Comparison of ENCODE assay signal across 9 cellular contexts in the genomic region with DNA sequence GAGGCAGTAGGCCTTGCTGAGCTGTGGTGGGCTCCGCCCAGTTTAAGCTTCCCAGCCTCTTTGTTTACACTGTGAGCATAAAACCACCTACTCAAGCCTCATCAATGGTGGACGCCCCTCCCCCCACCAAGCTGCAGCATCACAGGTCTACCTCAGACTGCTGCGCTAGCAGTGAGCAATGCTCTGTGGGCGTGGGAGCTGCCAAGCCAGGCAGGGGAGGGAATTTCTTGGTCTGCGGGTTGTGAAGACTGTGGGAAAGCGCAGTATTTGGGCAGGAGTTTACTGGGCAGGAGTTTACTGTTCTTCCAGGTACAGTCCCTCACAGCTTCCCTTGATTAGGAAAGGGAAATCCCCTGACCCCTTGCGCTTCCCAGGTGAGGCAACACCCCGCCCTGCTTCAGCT.
DNase-seq lines count a peak whose midpoint lies in the region; ATAC-seq and TF ChIP-seq lines count a peak whose summit lies in the region.
"Had no signal": no experiment of that assay in that cellular context is flagged by ENCODE, and none has a peak within 500 bp of the region (broad histone marks: within the 10 kb centered on the region; RNA-seq: fewer than 3 reads in every experiment).

No MANE protein-coding gene starts in this region.

- H3K4me1 ChIP-seq in NT2/D1 (ENCODE audit: insufficient read depth, insufficient read length) = peaks cover 2% of the 10 kb centered on the region
- H3K4me1 ChIP-seq: left lung had no signal

- no peaks in the 10 kb centered on the region for H3K36me3 ChIP-seq in NT2/D1 (ENCODE audit: insufficient read depth, insufficient read length, low read length)
- H3K36me3 ChIP-seq: left lung had no signal

- no peak for ATAC-seq in GM18868 (IDR thresholded peaks at IDR 0.05; ENCODE audit: unreplicated experiment)
- no peak for ATAC-seq in GM21737 (IDR thresholded peaks at IDR 0.05; ENCODE audit: unreplicated experiment)
- ATAC-seq: left lung had no signal

- H3K27me3 ChIP-seq in NT2/D1 (ENCODE audit: insufficient read depth, insufficient read length) = no peaks in the 10 kb centered on the region
- H3K27me3 ChIP-seq: left lung had no signal

- TF ChIP-seq CTCF in retinal pigment epithelial cell (conservative IDR thresholded peaks at IDR 0.05; ENCODE audit: low read depth, low read length) = no peak

- H3K4me3 ChIP-seq in NT2/D1 (ENCODE audit: insufficient read length, low read depth) (no peak overlapping the region), retinal pigment epithelial cell (ENCODE audit: low read length) (no peak overlapping the region)
- H3K4me3 ChIP-seq: left lung had no signal

- DNase-seq in HT1080 (ENCODE audit: low read depth) (peak; percentile 77), NT2/D1 (ENCODE audit: low read depth, low spot score) (peak; percentile 81), retinal pigment epithelial cell (ENCODE audit: low read depth) (peak; percentile 10), activated gamma-delta T cell (lab: John Stamatoyannopoulos, UW) (no peak)
- peak; percentile 44 for DNase-seq in central memory CD4-positive, alpha-beta T cell

- peak overlapping the region; percentile 12 for H3K9ac ChIP-seq in NT2/D1 (ENCODE audit: insufficient read length, low read depth)
- H3K9ac ChIP-seq: KMS-11 had no signal

- H3K9me3 ChIP-seq in NT2/D1 (ENCODE audit: insufficient read depth, low read length) = no peaks in the 10 kb centered on the region
